ENCODE assay signal across 11 cellular contexts in the genomic region with DNA sequence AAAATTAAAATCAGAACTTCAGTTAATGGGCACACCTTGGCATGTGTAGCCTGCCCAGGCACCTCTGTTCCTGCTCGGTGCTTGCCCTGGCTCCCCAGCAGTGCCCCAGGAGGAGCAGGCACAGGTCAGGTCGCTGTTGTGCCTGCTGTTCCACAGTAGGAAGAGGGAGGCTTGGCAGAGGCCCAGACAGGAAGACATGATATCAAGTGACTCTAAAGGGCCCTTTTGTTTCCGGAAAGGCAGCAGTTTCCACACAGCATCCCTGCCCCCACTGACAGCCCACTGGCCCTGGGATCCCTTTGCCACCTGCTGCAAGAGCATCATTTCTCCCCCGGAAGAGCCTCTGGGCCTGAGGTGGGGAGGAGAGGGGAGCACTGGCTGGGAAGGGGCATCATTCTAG. TPM values are rescaled to one million over a fixed set of nuclear protein-coding genes. Genes with fewer than 3 reads are reported as not detected.
A peak's percentile ranks its signal among the peaks of the same experiment; 100 is the strongest.
DNase-seq lines count a peak whose midpoint lies in the region; ATAC-seq and TF ChIP-seq lines count a peak whose summit lies in the region.
"Had no signal": no experiment of that assay in that cellular context is flagged by ENCODE, and none has a peak within 500 bp of the region (broad histone marks: within the 10 kb centered on the region; RNA-seq: fewer than 3 reads in every experiment).

No MANE protein-coding gene starts in this region.

- no peak for TF ChIP-seq CTCF in breast epithelium (IDR thresholded peaks at IDR 0.05)

- H3K4me3 ChIP-seq in breast epithelium: no peak overlapping the region
- H3K4me3 ChIP-seq: hepatocyte, suprapubic skin had no signal

- no peaks in the 10 kb centered on the region for H3K36me3 ChIP-seq in breast epithelium
- H3K36me3 ChIP-seq: suprapubic skin had no signal

- H3K27ac ChIP-seq in breast epithelium: peak overlapping the region; percentile 44 to 46
- H3K27ac ChIP-seq: hepatocyte, suprapubic skin had no signal

- H3K4me1 ChIP-seq in breast epithelium: peaks cover 0 to 17% of the 10 kb centered on the region in 2 donors

- no peaks in the 10 kb centered on the region for H3K9me3 ChIP-seq in breast epithelium
- H3K9me3 ChIP-seq: suprapubic skin had no signal

- DNase-seq in GF-D8 (lab: John Stamatoyannopoulos, UW) (peak; percentile 74), NCI-H2171 treated with DMSO at 0.1 percent for 48 hours (lab: John Stamatoyannopoulos, UW) (peak; percentile 98), breast epithelium (ENCODE audit: low spot score in 2 of 2) (peak in 1 of 2 donors; percentile 56), posterior vena cava (ENCODE audit: low spot score) (peak; percentile 84), NCI-H82 treated with DMSO at 0.1 percent for 48 hours (lab: John Stamatoyannopoulos, UW; ENCODE audit: unreplicated experiment) (no peak), midbrain (lab: John Stamatoyannopoulos, UW) (no peak), occipital lobe (lab: John Stamatoyannopoulos, UW) (no peak)
- DNase-seq: activated CD4-positive, CD25-positive, alpha-beta regulatory T cell had no signal

- no peaks in the 10 kb centered on the region for H3K27me3 ChIP-seq in breast epithelium
- H3K27me3 ChIP-seq: hepatocyte, suprapubic skin had no signal

- intact Hi-C loops in breast epithelium (cut with DNase I; ENCODE audit: low total_unique reads) (no loop called here), posterior vena cava (cut with DNase I) (no loop called here)

- TF ChIP-seq POLR2A in breast epithelium (IDR thresholded peaks at IDR 0.05): no peak

- no peak for ATAC-seq in HG03097 (IDR thresholded peaks at IDR 0.05; ENCODE audit: low FRiP score, unreplicated experiment)

RNA-seq across cellular contexts. Expression of gene HES1, which starts 40.5 kb away (rescaled TPM):
- total RNA-seq in breast epithelium (100 to 1,000 TPM in 1 of 3 donors, 10 to 100 TPM in 1, 1 to 10 TPM in 1; 6.6 to 110 (median 87.2) TPM), posterior vena cava (10 to 100 TPM; 19.5 to 29.2 TPM), occipital lobe (13.6 TPM)

Comparison
In these comparisons a context has a peak if more than half of its experiments do, and no peak if none do; other contexts are left out.
1. DNase-seq: peak in GF-D8 (single experiment), NCI-H2171 treated with DMSO at 0.1 percent for 48 hours (single experiment) and posterior vena cava (single experiment); none in NCI-H82 treated with DMSO at 0.1 percent for 48 hours (single experiment), midbrain (single experiment) and occipital lobe (single experiment).